In genomic region chr16:88655053-88655732, GRCh38 we compare ENCODE assay signal across 21 cellular contexts. TPM values are rescaled to one million over a fixed set of nuclear protein-coding genes. Genes with fewer than 3 reads are reported as not detected.
DNase-seq lines count a peak whose midpoint lies in the region; ATAC-seq, FAIRE-seq and TF ChIP-seq lines count a peak whose summit lies in the region.
"Had no signal": no experiment of that assay in that cellular context is flagged by ENCODE, and none has a peak within 500 bp of the region (broad histone marks: within the 10 kb centered on the region; RNA-seq: fewer than 3 reads in every experiment).

No MANE protein-coding gene starts in this region.

- H3K4me3 ChIP-seq in K562 (no peak overlapping the region), neural progenitor cell (no peak overlapping the region)
- H3K4me3 ChIP-seq: GM23248 had no signal

- intact Hi-C loops in K562 (cut with micrococcal nuclease): no loop called here

- H3K9me3 Mint-ChIP-seq in neural progenitor cell: no peaks in the 10 kb centered on the region

- in situ Hi-C loops in K562 (cut with MboI): no loop called here

- TF ChIP-seq EP300 in K562 (IDR thresholded peaks at IDR 0.05; ENCODE audit: low read length): no peak

- peaks cover 85% of the 10 kb centered on the region; the same call in 2 of the 3 replicates for H3K36me3 ChIP-seq in K562 (ENCODE audit: control insufficient read depth, insufficient read depth, low read length)
- no peaks in the 10 kb centered on the region for H3K36me3 ChIP-seq in neural progenitor cell

- 93% methylated on average over 41 of the region's 50 CpGs for WGBS in K562 (ENCODE audit: insufficient coverage, low coverage, missing lambda C conversion rate)

- peaks cover 10% of the 10 kb centered on the region for H3F3A ChIP-seq in neural progenitor cell (ENCODE audit: low read depth)

- TF ChIP-seq CTCF in K562 (IDR thresholded peaks at IDR 0.05 in 2 of 3, conservative IDR thresholded peaks at IDR 0.05 in 1 of 3; ENCODE audit: insufficient read depth in 2 of 3, low read depth in 1 of 3, low read length in 3 of 3) (no peak), neural progenitor cell (IDR thresholded peaks at IDR 0.05) (no peak)

- CTCF ChIA-PET in K562 (lab: Yijun Ruan, JAX; ENCODE audit: low intra/inter-chr PET ratio): no interaction called here

- H3K9ac ChIP-seq in K562 (ENCODE audit: insufficient read depth in 1 of 2, low read depth in 2 of 2, low read length in 2 of 2) (peak overlapping the region in 1 of 2 experiments; percentile 14; a peak in 1 of 4 replicates), neural progenitor cell (no peak overlapping the region)
- H3K9ac ChIP-seq: GM23248, KMS-11 had no signal

- no peak for FAIRE-seq in K562 (lab: Jason Lieb, UNC)
- FAIRE-seq: GM12891, HTR-8/SVneo had no signal

- H3K4me1 ChIP-seq in K562 (replicated peaks in 1 of 2; ENCODE audit: control insufficient read depth in 2 of 2, insufficient read depth in 2 of 2, low read length in 2 of 2): peaks cover 17 to 93% of the 10 kb centered on the region in 2 experiments
- H3K4me1 ChIP-seq in neural progenitor cell: peaks cover 5% of the 10 kb centered on the region

- H3K27ac ChIP-seq in K562 (ENCODE audit: extremely low read depth, low read depth, low read length): no peak overlapping the region
- no peak overlapping the region for H3K27ac ChIP-seq in neural progenitor cell
- H3K27ac ChIP-seq: GM23248, KMS-11 had no signal

- H3K27ac Mint-ChIP-seq in neural progenitor cell: no peak overlapping the region

- BruUV-seq in K562 (replicated peaks; lab: Mats Ljungman, UMichigan): no TSS peak

- H3K4me2 ChIP-seq in K562 (ENCODE audit: insufficient read depth, low read length) (no peak overlapping the region), neural progenitor cell (no peak overlapping the region)
- H3K4me2 ChIP-seq: KMS-11 had no signal

- H4K20me1 ChIP-seq in K562 (replicated peaks; ENCODE audit: control insufficient read depth, insufficient read depth, low read length) (peaks cover 13% of the 10 kb centered on the region; the same call in 1 of the 2 replicates), neural progenitor cell (ENCODE audit: low read depth) (peaks cover 32% of the 10 kb centered on the region)

- no peak for ATAC-seq in K562

- peak overlapping the region; percentile 48 for H3K4me3 Mint-ChIP-seq in neural progenitor cell

- H3K27me3 Mint-ChIP-seq in neural progenitor cell (ENCODE audit: insufficient read depth, low read depth): peaks cover 8% of the 10 kb centered on the region

- H2AFZ ChIP-seq in K562 (ENCODE audit: low read depth, low read length): no peak overlapping the region
- no peak overlapping the region for H2AFZ ChIP-seq in neural progenitor cell (replicated peaks)
- H2AFZ ChIP-seq: GM23248 had no signal

- H3K27me3 ChIP-seq in K562 (ENCODE audit: control insufficient read depth in 2 of 2, insufficient read depth in 2 of 2, low read length in 2 of 2): no peaks in the 10 kb centered on the region
- no peaks in the 10 kb centered on the region for H3K27me3 ChIP-seq in neural progenitor cell

- peak in 2 of 3 experiments; percentile 20 to 41 for DNase-seq in NCI-H1417 (lab: John Stamatoyannopoulos, UW)
- no peak for DNase-seq in NCI-H1417 treated with DMSO at 0.1 percent for 48 hours (lab: John Stamatoyannopoulos, UW)
- peak; percentile 50 for DNase-seq in COLO668 (lab: John Stamatoyannopoulos, UW; ENCODE audit: unreplicated experiment)
- no peak for DNase-seq in K562 (ENCODE audit: extremely low read depth in 1 of 4, low spot score in 3 of 4)
- no peak for DNase-seq in neural progenitor cell (ENCODE audit: low spot score)
- no peak for DNase-seq in cerebellum (ENCODE audit: low spot score)
- no peak for DNase-seq in GF-D8 (lab: John Stamatoyannopoulos, UW)
- DNase-seq in stimulated activated naive CD4-positive, alpha-beta T cell treated with Interleukin-2 at 50 U/mL for 16 hours (lab: John Stamatoyannopoulos, UW): no peak
- DNase-seq: 8988T, C1 segment of cervical spinal cord, Calu3, GM23248, NCI-H1105, NCI-H187 treated with DMSO at 0.1 percent for 48 hours, NCI-H446, NCI-H748 treated with DMSO at 0.1 percent for 48 hours, Right ventricle myocardium superior had no signal

- TF ChIP-seq POLR2A in K562 (conservative IDR thresholded peaks at IDR 0.05): no peak

- H3K4me1 Mint-ChIP-seq in neural progenitor cell: peaks cover 11% of the 10 kb centered on the region

- H3K36me3 Mint-ChIP-seq in neural progenitor cell: peaks cover 2% of the 10 kb centered on the region

- H3K9me3 ChIP-seq in K562 (replicated peaks; ENCODE audit: control insufficient read depth, insufficient read depth, low read depth, low read length): no peaks in the 10 kb centered on the region
- no peaks in the 10 kb centered on the region for H3K9me3 ChIP-seq in neural progenitor cell (ENCODE audit: low read depth)

- no peaks in the 10 kb centered on the region for H3K9me1 ChIP-seq in K562 (ENCODE audit: control insufficient read depth, insufficient read depth, low read length)

- POLR2A ChIA-PET in K562 (lab: Yijun Ruan, JAX): interaction anchor here (0.6 to 1.2 kb wide), 3 partner anchors 16 to 61 kb away, joined by 3 to 4 read pairs (median 4); no protein-coding TSS in a partner anchor

- no peak for TF ChIP-seq RAD21 in K562 (CRISPR knock-in tag; conservative IDR thresholded peaks at IDR 0.05 in 1 of 2, IDR thresholded peaks at IDR 0.05 in 1 of 2)

- peaks cover 44% of the 10 kb centered on the region for H3K79me2 ChIP-seq in K562 (ENCODE audit: control insufficient read depth, insufficient read depth, low read length)
- peaks cover 18% of the 10 kb centered on the region for H3K79me2 ChIP-seq in neural progenitor cell (ENCODE audit: low read depth)

RNA-seq across cellular contexts. Expression of gene CYBA, which starts 4.3 kb away (rescaled TPM):
- 136 and 579 TPM in 2 replicates for total RNA-seq in K562 (2011; cell fraction: chromatin; rRNA removed; ENCODE audit: low replicate concordance)
- 819 and 943 TPM in 2 replicates for total RNA-seq in K562 (2011; cell fraction: nucleolus; rRNA removed)
- total RNA-seq in K562 (2011; cell fraction: nucleoplasm; rRNA removed): 427 and 435 TPM in 2 replicates
- 683 and 757 TPM in 2 replicates for total RNA-seq in K562 (2014; rRNA removed)
- total RNA-seq in K562 (2014; rRNA removed; fragmentation: Illumina TruSeq; extraction: Trizol): 44.5 and 72.5 TPM in 2 replicates
- total RNA-seq in K562 (2015; rRNA removed; fragmentation: Illumina TruSeq; extraction: Trizol): 196 and 239 TPM in 2 replicates
- total RNA-seq in K562 (2021): 384 and 422 TPM in 2 replicates
- 93.0 and 157 TPM in 2 replicates for polyA plus RNA-seq in K562 (2011; rRNA removed)
- 366 and 963 TPM in 2 replicates for polyA plus RNA-seq in K562 (2011; cell fraction: cytosol; rRNA removed)
- 349 and 566 TPM in 2 replicates for polyA plus RNA-seq in K562 (2011; cell fraction: nucleus; rRNA removed)
- polyA plus RNA-seq in K562 (2012): 346 and 377 TPM in 2 replicates
- polyA plus RNA-seq in K562 (2014; fragmentation: Illumina TruSeq; extraction: Trizol): 63.5 and 240 TPM in 2 replicates
- polyA plus RNA-seq in K562 (2014; fragmentation: Nextera tagmentation; extraction: Ambion mirVana): under 1 TPM; 0.34 to 0.45 TPM
- 519 and 579 TPM in 2 replicates for polyA plus RNA-seq in K562 (2014; rRNA removed)
- polyA minus RNA-seq in K562 (2011; rRNA and poly(A)+ RNA removed): 40.1 and 80.4 TPM in 2 replicates
- 249 and 254 TPM in 2 replicates for polyA minus RNA-seq in K562 (2011; cell fraction: cytosol; rRNA and poly(A)+ RNA removed)
- 78.6 and 83.5 TPM in 2 replicates for polyA minus RNA-seq in K562 (2011; cell fraction: nucleus; rRNA and poly(A)+ RNA removed)
- total RNA-seq in neural progenitor cell (ENCODE audit: low replicate concordance): 29.9 and 101 TPM in 2 replicates
- 23.3 TPM for total RNA-seq in cerebellum

RNA-seq across cellular contexts. Expression of gene MVD, which starts 7.7 kb away (rescaled TPM):
- total RNA-seq in K562 (2011; cell fraction: chromatin; rRNA removed; ENCODE audit: low replicate concordance): 321 and 787 TPM in 2 replicates
- 569 and 688 TPM in 2 replicates for total RNA-seq in K562 (2011; cell fraction: nucleolus; rRNA removed)
- 436 and 479 TPM in 2 replicates for total RNA-seq in K562 (2011; cell fraction: nucleoplasm; rRNA removed)
- total RNA-seq in K562 (2014; rRNA removed) (89.2 and 121 TPM in 2 replicates), K562 (2014; rRNA removed; fragmentation: Illumina TruSeq; extraction: Trizol) (17.6 and 26.6 TPM in 2 replicates), K562 (2015; rRNA removed; fragmentation: Illumina TruSeq; extraction: Trizol) (45.3 and 45.5 TPM in 2 replicates), K562 (2021) (126 and 141 TPM in 2 replicates), neural progenitor cell (ENCODE audit: low replicate concordance) (12.7 and 53.7 TPM in 2 replicates), cerebellum (24.1 TPM)
- polyA plus RNA-seq in K562 (2011; rRNA removed) (53.9 and 168 TPM in 2 replicates), K562 (2014; fragmentation: Illumina TruSeq; extraction: Trizol) (32.9 and 65.4 TPM in 2 replicates), K562 (2014; fragmentation: Nextera tagmentation; extraction: Ambion mirVana) (10 to 100 TPM; 12.2 to 15.4 TPM), K562 (2014; rRNA removed) (65.6 and 82.5 TPM in 2 replicates)
- 114 and 126 TPM in 2 replicates for polyA plus RNA-seq in K562 (2011; cell fraction: cytosol; rRNA removed)
- 587 and 718 TPM in 2 replicates for polyA plus RNA-seq in K562 (2011; cell fraction: nucleus; rRNA removed)
- polyA plus RNA-seq in K562 (2012): 111 and 112 TPM in 2 replicates
- polyA minus RNA-seq in K562 (2011; rRNA and poly(A)+ RNA removed): 19.0 and 22.9 TPM in 2 replicates
- 57.7 and 136 TPM in 2 replicates for polyA minus RNA-seq in K562 (2011; cell fraction: cytosol; rRNA and poly(A)+ RNA removed)
- 78.2 and 151 TPM in 2 replicates for polyA minus RNA-seq in K562 (2011; cell fraction: nucleus; rRNA and poly(A)+ RNA removed)

RNA-seq across cellular contexts. Expression of gene IL17C, which starts 16.8 kb away (rescaled TPM):
- not detected in 2 replicates for total RNA-seq in K562 (2011; cell fraction: chromatin; rRNA removed; ENCODE audit: low replicate concordance)
- total RNA-seq in K562 (2011; cell fraction: nucleolus; rRNA removed): not detected in 2 replicates
- not detected in 2 replicates for total RNA-seq in K562 (2011; cell fraction: nucleoplasm; rRNA removed)
- total RNA-seq in K562 (2014; rRNA removed) (not detected in 2 replicates), K562 (2014; rRNA removed; fragmentation: Illumina TruSeq; extraction: Trizol) (not detected in 2 replicates), K562 (2015; rRNA removed; fragmentation: Illumina TruSeq; extraction: Trizol) (not detected in 2 replicates), K562 (2021) (not detected in 2 replicates), neural progenitor cell (ENCODE audit: low replicate concordance) (not detected in 2 replicates), cerebellum (not detected)
- polyA plus RNA-seq in K562 (2011; rRNA removed) (not detected in 2 replicates), K562 (2014; fragmentation: Illumina TruSeq; extraction: Trizol) (not detected in 2 replicates), K562 (2014; fragmentation: Nextera tagmentation; extraction: Ambion mirVana) (not detected), K562 (2014; rRNA removed) (not detected in 2 replicates)
- polyA plus RNA-seq in K562 (2011; cell fraction: cytosol; rRNA removed): not detected in 2 replicates
- polyA plus RNA-seq in K562 (2011; cell fraction: nucleus; rRNA removed): 0.21 TPM in 1 of 2 replicates, not detected in the other
- polyA plus RNA-seq in K562 (2012): not detected in 2 replicates
- not detected in 2 replicates for polyA minus RNA-seq in K562 (2011; rRNA and poly(A)+ RNA removed)
- not detected in 2 replicates for polyA minus RNA-seq in K562 (2011; cell fraction: cytosol; rRNA and poly(A)+ RNA removed)
- not detected in 2 replicates for polyA minus RNA-seq in K562 (2011; cell fraction: nucleus; rRNA and poly(A)+ RNA removed)
- total RNA-seq: Calu3, GM23248, MCF 10A, Right ventricle myocardium superior had no signal
- polyA plus RNA-seq: GM23248 had no signal

RNA-seq across cellular contexts. Expression of gene SNAI3, which starts 31.1 kb away (rescaled TPM):
- 0.79 and 2.9 TPM in 2 replicates for total RNA-seq in K562 (2011; cell fraction: chromatin; rRNA removed; ENCODE audit: low replicate concordance)
- total RNA-seq in K562 (2011; cell fraction: nucleolus; rRNA removed): 3.2 and 3.7 TPM in 2 replicates
- total RNA-seq in K562 (2011; cell fraction: nucleoplasm; rRNA removed): 0.95 and 1.1 TPM in 2 replicates
- 2.7 and 4.1 TPM in 2 replicates for total RNA-seq in K562 (2014; rRNA removed)
- total RNA-seq in K562 (2014; rRNA removed; fragmentation: Illumina TruSeq; extraction: Trizol): 0.15 and 0.19 TPM in 2 replicates
- 0.72 and 0.87 TPM in 2 replicates for total RNA-seq in K562 (2015; rRNA removed; fragmentation: Illumina TruSeq; extraction: Trizol)
- 2.5 and 3.1 TPM in 2 replicates for total RNA-seq in K562 (2021)
- 0.88 and 3.0 TPM in 2 replicates for polyA plus RNA-seq in K562 (2011; rRNA removed)
- polyA plus RNA-seq in K562 (2011; cell fraction: cytosol; rRNA removed): 3.2 and 5.5 TPM in 2 replicates
- polyA plus RNA-seq in K562 (2011; cell fraction: nucleus; rRNA removed): 2.9 and 3.8 TPM in 2 replicates
- 0.95 and 1.2 TPM in 2 replicates for polyA plus RNA-seq in K562 (2012)
- 0.70 and 1.9 TPM in 2 replicates for polyA plus RNA-seq in K562 (2014; fragmentation: Illumina TruSeq; extraction: Trizol)
- polyA plus RNA-seq in K562 (2014; fragmentation: Nextera tagmentation; extraction: Ambion mirVana): under 1 TPM in 1 of 2 experiments, not detected in 1; 0.04 TPM
- polyA plus RNA-seq in K562 (2014; rRNA removed): 1.5 and 2.1 TPM in 2 replicates
- polyA minus RNA-seq in K562 (2011; rRNA and poly(A)+ RNA removed): 0.42 and 0.87 TPM in 2 replicates
- 1.9 and 3.5 TPM in 2 replicates for polyA minus RNA-seq in K562 (2011; cell fraction: cytosol; rRNA and poly(A)+ RNA removed)
- polyA minus RNA-seq in K562 (2011; cell fraction: nucleus; rRNA and poly(A)+ RNA removed): 1.5 and 2.3 TPM in 2 replicates
- 0.71 TPM in 1 of 2 replicates, not detected in the other for total RNA-seq in neural progenitor cell (ENCODE audit: low replicate concordance)
- not detected for total RNA-seq in cerebellum
- total RNA-seq: GM23248, MCF 10A had no signal

RNA-seq across cellular contexts. Expression of gene RNF166, which starts 51.0 kb away (rescaled TPM):
- 58.8 and 182 TPM in 2 replicates for total RNA-seq in K562 (2011; cell fraction: chromatin; rRNA removed; ENCODE audit: low replicate concordance)
- 89.5 and 92.7 TPM in 2 replicates for total RNA-seq in K562 (2011; cell fraction: nucleolus; rRNA removed)
- 60.1 and 64.4 TPM in 2 replicates for total RNA-seq in K562 (2011; cell fraction: nucleoplasm; rRNA removed)
- total RNA-seq in K562 (2014; rRNA removed) (46.9 and 61.6 TPM in 2 replicates), K562 (2014; rRNA removed; fragmentation: Illumina TruSeq; extraction: Trizol) (6.1 and 7.3 TPM in 2 replicates), K562 (2015; rRNA removed; fragmentation: Illumina TruSeq; extraction: Trizol) (19.5 and 22.3 TPM in 2 replicates), K562 (2021) (60.3 and 61.2 TPM in 2 replicates), neural progenitor cell (ENCODE audit: low replicate concordance) (11.1 and 30.1 TPM in 2 replicates), cerebellum (9.3 TPM)
- polyA plus RNA-seq in K562 (2011; rRNA removed) (26.5 and 37.4 TPM in 2 replicates), K562 (2014; fragmentation: Illumina TruSeq; extraction: Trizol) (12.7 and 27.9 TPM in 2 replicates), K562 (2014; fragmentation: Nextera tagmentation; extraction: Ambion mirVana) (under 1 TPM; 0.56 to 0.96 TPM), K562 (2014; rRNA removed) (59.4 and 65.6 TPM in 2 replicates)
- 37.8 and 90.9 TPM in 2 replicates for polyA plus RNA-seq in K562 (2011; cell fraction: cytosol; rRNA removed)
- polyA plus RNA-seq in K562 (2011; cell fraction: nucleus; rRNA removed): 118 and 185 TPM in 2 replicates
- polyA plus RNA-seq in K562 (2012): 23.8 and 39.8 TPM in 2 replicates
- polyA minus RNA-seq in K562 (2011; rRNA and poly(A)+ RNA removed): 7.0 and 12.0 TPM in 2 replicates
- polyA minus RNA-seq in K562 (2011; cell fraction: cytosol; rRNA and poly(A)+ RNA removed): 41.2 and 44.5 TPM in 2 replicates
- 33.4 and 39.2 TPM in 2 replicates for polyA minus RNA-seq in K562 (2011; cell fraction: nucleus; rRNA and poly(A)+ RNA removed)

Comparison
In these comparisons a context has a peak if more than half of its experiments do, and no peak if none do; other contexts are left out.
1. DNase-seq: peak in NCI-H1417 (2 of 3) and COLO668 (single experiment); none in NCI-H1417 treated with DMSO at 0.1 percent for 48 hours (single experiment), K562 (0 of 4), neural progenitor cell (single experiment), cerebellum (single experiment), GF-D8 (single experiment) and stimulated activated naive CD4-positive, alpha-beta T cell treated with Interleukin-2 at 50 U/mL for 16 hours (single experiment).